Comparison of ENCODE assay signal across 9 cellular contexts in genomic region chrX:136878423-136878822, GRCh38. TPM values are rescaled to one million over a fixed set of nuclear protein-coding genes. Genes with fewer than 3 reads are reported as not detected.
DNase-seq lines count a peak whose midpoint lies in the region; ATAC-seq lines count a peak whose summit lies in the region.
"Had no signal": no experiment of that assay in that cellular context is flagged by ENCODE, and none has a peak within 500 bp of the region (broad histone marks: within the 10 kb centered on the region; RNA-seq: fewer than 3 reads in every experiment).

No MANE protein-coding gene starts in this region.

- H3K4me3 ChIP-seq in iPS-20b (ENCODE audit: low read length), result peak overlapping the region; percentile 99
- peak overlapping the region; percentile 81 for H3K4me3 ChIP-seq in thymus (ENCODE audit: low read length)

- no peak for ATAC-seq in activated T-helper 17 cell treated with anti-CD3 and anti-CD28 coated beads, Interleukin-2, amount 50 U/mL, for 72 hours (replicated peaks)
- ATAC-seq in HG02973 (IDR thresholded peaks at IDR 0.05; ENCODE audit: unreplicated experiment), result no peak

- peak overlapping the region; percentile 100; the same call in 1 of the 2 replicates for H3K9ac ChIP-seq in iPS-20b (ENCODE audit: low read depth, low read length)

- H3K4me1 ChIP-seq in iPS-20b (ENCODE audit: insufficient read depth, low read length) (no peaks in the 10 kb centered on the region; the same call in 1 of the 2 replicates), thymus (ENCODE audit: control insufficient read depth, insufficient read depth, low read length) (no peaks in the 10 kb centered on the region)

- CTCF ChIA-PET in activated naive CD4-positive, alpha-beta T cell treated with anti-CD3 and anti-CD28 coated beads for 36 hours (lab: Charles Lee), result interaction anchor here (1.0 kb wide), 1 partner anchor 168 kb away, joined by 3 read pairs; no protein-coding TSS in a partner anchor

- WGBS in thymus, result 45% methylated on average over 11 of the region's 11 CpGs

- peak overlapping the region; percentile 97 for H3K4me3 Mint-ChIP-seq in activated naive CD4-positive, alpha-beta T cell treated with anti-CD3 and anti-CD28 coated beads for 36 hours
- peak overlapping the region; percentile 95 for H3K4me3 Mint-ChIP-seq in activated T-helper 17 cell treated with anti-CD3 and anti-CD28 coated beads, Interleukin-2, amount 50 U/mL, for 72 hours

- H3K27ac Mint-ChIP-seq in activated naive CD4-positive, alpha-beta T cell treated with anti-CD3 and anti-CD28 coated beads for 36 hours, result peak overlapping the region; percentile 98
- peak overlapping the region; percentile 59 for H3K27ac Mint-ChIP-seq in activated T-helper 17 cell treated with anti-CD3 and anti-CD28 coated beads, Interleukin-2, amount 50 U/mL, for 72 hours

- H3K36me3 ChIP-seq in iPS-20b (ENCODE audit: insufficient read depth, low read depth, low read length), result peaks cover 62% of the 10 kb centered on the region
- H3K36me3 ChIP-seq in thymus (ENCODE audit: control insufficient read depth, insufficient read depth), result peaks cover 9% of the 10 kb centered on the region

- H3K36me3 Mint-ChIP-seq in activated naive CD4-positive, alpha-beta T cell treated with anti-CD3 and anti-CD28 coated beads for 36 hours (ENCODE audit: low read depth), result peaks cover 44% of the 10 kb centered on the region
- peaks cover 73% of the 10 kb centered on the region for H3K36me3 Mint-ChIP-seq in activated T-helper 17 cell treated with anti-CD3 and anti-CD28 coated beads, Interleukin-2, amount 50 U/mL, for 72 hours (ENCODE audit: low read depth)

- H3K27ac ChIP-seq in iPS-20b (ENCODE audit: low read length) (no peak overlapping the region), thymus (ENCODE audit: low read depth) (no peak overlapping the region)

- no peak for DNase-seq in activated naive CD4-positive, alpha-beta T cell treated with anti-CD3 and anti-CD28 coated beads for 36 hours
- DNase-seq in activated naive CD4-positive, alpha-beta T cell treated with anti-CD3 and anti-CD28 coated beads, Interleukin-2, amount 50 U/mL, for 16 hours, result no peak
- DNase-seq in amniotic stem cell (lab: John Stamatoyannopoulos, UW) (no peak), head of caudate nucleus (no peak)
- DNase-seq: NCI-H1092 had no signal

- H3K9me3 ChIP-seq in iPS-20b (ENCODE audit: insufficient read depth, low read depth, low read length) (no peaks in the 10 kb centered on the region; the same call in 1 of the 2 replicates), thymus (ENCODE audit: control insufficient read depth) (no peaks in the 10 kb centered on the region)

- H3K27me3 ChIP-seq in iPS-20b (ENCODE audit: insufficient read depth, low read length), result no peaks in the 10 kb centered on the region
- H3K27me3 ChIP-seq in thymus (ENCODE audit: control insufficient read depth, insufficient read depth), result no peaks in the 10 kb centered on the region

- intact Hi-C loops in activated naive CD4-positive, alpha-beta T cell treated with anti-CD3 and anti-CD28 coated beads for 36 hours (cut with micrococcal nuclease), result no loop called here
- intact Hi-C loops in head of caudate nucleus (cut with DNase I), result no loop called here

- H3K27me3 Mint-ChIP-seq in activated naive CD4-positive, alpha-beta T cell treated with anti-CD3 and anti-CD28 coated beads for 36 hours (ENCODE audit: low read depth), result no peaks in the 10 kb centered on the region
- H3K27me3 Mint-ChIP-seq in activated T-helper 17 cell treated with anti-CD3 and anti-CD28 coated beads, Interleukin-2, amount 50 U/mL, for 72 hours, result no peaks in the 10 kb centered on the region

- no peaks in the 10 kb centered on the region for H3K9me3 Mint-ChIP-seq in activated naive CD4-positive, alpha-beta T cell treated with anti-CD3 and anti-CD28 coated beads for 36 hours
- H3K9me3 Mint-ChIP-seq in activated T-helper 17 cell treated with anti-CD3 and anti-CD28 coated beads, Interleukin-2, amount 50 U/mL, for 72 hours, result no peaks in the 10 kb centered on the region

- H3K4me1 Mint-ChIP-seq in activated naive CD4-positive, alpha-beta T cell treated with anti-CD3 and anti-CD28 coated beads for 36 hours (ENCODE audit: low read depth), result peaks cover 31% of the 10 kb centered on the region
- H3K4me1 Mint-ChIP-seq in activated T-helper 17 cell treated with anti-CD3 and anti-CD28 coated beads, Interleukin-2, amount 50 U/mL, for 72 hours, result peaks cover 5% of the 10 kb centered on the region

RNA-seq across cellular contexts. Expression of gene RBMX, which starts 2.1 kb away (rescaled TPM):
- total RNA-seq in activated naive CD4-positive, alpha-beta T cell treated with anti-CD3 and anti-CD28 coated beads for 36 hours, result 100 to 1,000 TPM; 278 to 280 TPM
- total RNA-seq in activated T-helper 17 cell treated with anti-CD3 and anti-CD28 coated beads, Interleukin-2, amount 50 U/mL, for 72 hours, result 100 to 1,000 TPM; 214 to 247 TPM
- 131 TPM for polyA plus RNA-seq in thymus
